ENCODE assay signal across 20 cellular contexts in genomic region chr17:16820979-16821543, GRCh38.
"Had no signal": no experiment of that assay in that cellular context is flagged by ENCODE, and none has a peak within 500 bp of the region (broad histone marks: within the 10 kb centered on the region; RNA-seq: fewer than 3 reads in every experiment).

No MANE protein-coding gene starts in this region.

- H3K4me3 Mint-ChIP-seq: immature natural killer cell; naive thymus-derived CD4-positive, alpha-beta T cell; nephron progenitor cell had no signal

- H3K36me3 ChIP-seq: esophagus squamous epithelium, neutrophil, ovary, right atrium auricular region, stomach had no signal

- H3K27me3 ChIP-seq: esophagus squamous epithelium, neutrophil, ovary, right atrium auricular region had no signal

- H3K27ac ChIP-seq: coronary artery, epithelial cell of prostate, neutrophil, ovary, right atrium auricular region, stomach had no signal

- H3K9me3 ChIP-seq: esophagus squamous epithelium, neutrophil, ovary, right atrium auricular region, stomach had no signal

- H3K36me3 Mint-ChIP-seq: immature natural killer cell had no signal

- H3K9me3 Mint-ChIP-seq: immature natural killer cell had no signal

- H3K4me3 ChIP-seq: coronary artery, dorsolateral prefrontal cortex, ovary, right atrium auricular region, stomach had no signal

- ATAC-seq: naive thymus-derived CD4-positive, alpha-beta T cell had no signal

- H3K4me1 Mint-ChIP-seq: immature natural killer cell; naive thymus-derived CD4-positive, alpha-beta T cell; nephron progenitor cell had no signal

- DNase-seq: central memory CD4-positive, alpha-beta T cell; effector memory CD4-positive, alpha-beta T cell; esophagus squamous epithelium; foreskin fibroblast; head of caudate nucleus; hypothalamus; immature natural killer cell; mammary epithelial cell; naive thymus-derived CD4-positive, alpha-beta T cell; nephron progenitor cell; ovary; stimulated activated CD4-positive, alpha-beta T cell treated with anti-CD3 and anti-CD28 coated beads, Interleukin-12 subunit alpha, Interleukin-12 subunit beta, amount 100 ng/mL, for 4 hours; stimulated activated naive CD4-positive, alpha-beta T cell; stomach; trophoblast cell had no signal

- H3K27ac Mint-ChIP-seq: immature natural killer cell; naive thymus-derived CD4-positive, alpha-beta T cell; nephron progenitor cell had no signal

- H3K4me1 ChIP-seq: right atrium auricular region had no signal
